In the genomic region with DNA sequence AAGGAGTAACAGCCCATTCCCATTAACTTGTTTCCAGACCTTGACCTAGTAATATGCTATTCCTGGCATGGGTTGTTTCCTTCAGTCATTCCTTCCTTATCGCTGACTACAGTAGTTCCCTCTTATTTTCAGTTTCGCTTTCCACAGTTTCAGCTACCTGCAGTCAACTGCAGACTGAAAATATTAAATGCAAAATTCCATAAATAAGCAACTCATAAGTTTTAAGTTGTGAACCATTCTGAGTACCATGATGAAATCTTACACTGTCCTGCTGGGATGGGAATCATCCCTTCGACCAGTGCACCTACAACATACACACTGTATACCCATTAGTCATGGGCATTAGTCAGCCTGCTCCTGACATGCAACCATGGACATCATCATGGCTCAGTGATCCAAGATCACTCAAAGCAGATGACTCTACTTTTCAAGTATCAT, we compare ENCODE assay signal across 9 cellular contexts.
DNase-seq lines count a peak whose midpoint lies in the region; ATAC-seq, FAIRE-seq and TF ChIP-seq lines count a peak whose summit lies in the region.
"Had no signal": no experiment of that assay in that cellular context is flagged by ENCODE, and none has a peak within 500 bp of the region (broad histone marks: within the 10 kb centered on the region; RNA-seq: fewer than 3 reads in every experiment).

No MANE protein-coding gene starts in this region.

- H3K9me3 Mint-ChIP-seq in endothelial cell (ENCODE audit: unreplicated experiment), result no peaks in the 10 kb centered on the region
- H3K9me3 Mint-ChIP-seq in GM23338, result no peaks in the 10 kb centered on the region

- H3K9me3 ChIP-seq in PC-3 (ENCODE audit: low read length), result no peaks in the 10 kb centered on the region
- H3K9me3 ChIP-seq in effector memory CD4-positive, alpha-beta T cell (ENCODE audit: control insufficient read depth, low read length), result no peaks in the 10 kb centered on the region

- TF ChIP-seq POLR2A in GM12891 (IDR thresholded peaks at IDR 0.05; ENCODE audit: low read depth, low read length), result no peak

- H3K9ac ChIP-seq in PC-3 (ENCODE audit: low read length), result no peak overlapping the region

- TF ChIP-seq CTCF in PC-3 (conservative IDR thresholded peaks at IDR 0.05; ENCODE audit: low read depth, low read length) (no peak), endothelial cell (IDR thresholded peaks at IDR 0.05; ENCODE audit: unreplicated experiment) (no peak), GM23338 (conservative IDR thresholded peaks at IDR 0.05; ENCODE audit: low read depth in 2 of 2) (no peak)

- peak; percentile 85 for FAIRE-seq in GM12891 (lab: Jason Lieb, UNC)

- H3K27ac Mint-ChIP-seq in endothelial cell (ENCODE audit: unreplicated experiment) (no peak overlapping the region), GM23338 (no peak overlapping the region)
- H3K27ac Mint-ChIP-seq: brain had no signal

- H4K20me1 ChIP-seq in PC-3 (ENCODE audit: low read length), result no peaks in the 10 kb centered on the region
- H4K20me1 ChIP-seq in GM23338 (replicated peaks; ENCODE audit: insufficient read depth), result no peaks in the 10 kb centered on the region

- POLR2A ChIA-PET in PC-3 (lab: Charles Lee; ENCODE audit: unreplicated experiment), result no interaction called here

- no peak overlapping the region for H3K4me3 ChIP-seq in PC-3 (ENCODE audit: low read length)
- H3K4me3 ChIP-seq in effector memory CD4-positive, alpha-beta T cell (ENCODE audit: insufficient read depth, low read depth, low read length, poor library complexity, severe bottlenecking), result peak overlapping the region; percentile 48
- no peak overlapping the region for H3K4me3 ChIP-seq in skeletal muscle cell (ENCODE audit: low read depth, low read length)
- H3K4me3 ChIP-seq in GM23338, result no peak overlapping the region

- no peaks in the 10 kb centered on the region for H3K79me2 ChIP-seq in PC-3 (ENCODE audit: low read length)
- H3K79me2 ChIP-seq in GM23338 (replicated peaks; ENCODE audit: insufficient read depth), result no peaks in the 10 kb centered on the region

- peaks cover 5% of the 10 kb centered on the region for H3K4me1 ChIP-seq in PC-3 (ENCODE audit: insufficient read depth, low read length)
- H3K4me1 ChIP-seq in effector memory CD4-positive, alpha-beta T cell (ENCODE audit: control insufficient read depth, insufficient read depth, low read length, poor library complexity, severe bottlenecking), result no peaks in the 10 kb centered on the region
- H3K4me1 ChIP-seq in GM23338 (ENCODE audit: insufficient read depth), result no peaks in the 10 kb centered on the region; the same call in 1 of the 2 replicates

- H3K27me3 Mint-ChIP-seq in endothelial cell (ENCODE audit: unreplicated experiment) (peaks cover 2% of the 10 kb centered on the region), GM23338 (ENCODE audit: insufficient read depth, low read depth, poor library complexity) (no peaks in the 10 kb centered on the region)
- H3K27me3 Mint-ChIP-seq: brain had no signal

- no peak overlapping the region for H2AFZ ChIP-seq in PC-3 (ENCODE audit: low read length)
- H2AFZ ChIP-seq in GM23338, result no peak overlapping the region

- no peaks in the 10 kb centered on the region for H3F3A ChIP-seq in PC-3 (ENCODE audit: low read length, unreplicated experiment)
- no peaks in the 10 kb centered on the region for H3F3A ChIP-seq in GM23338 (replicated peaks; ENCODE audit: low read depth)

- CTCF ChIA-PET in PC-3 (lab: Charles Lee), result no interaction called here

- H3K4me2 ChIP-seq in PC-3 (ENCODE audit: low read length), result peak overlapping the region; percentile 12; the same call in 1 of the 2 replicates
- no peak overlapping the region for H3K4me2 ChIP-seq in GM23338

- H3K4me3 Mint-ChIP-seq in endothelial cell (ENCODE audit: unreplicated experiment) (no peak overlapping the region), GM23338 (no peak overlapping the region)
- H3K4me3 Mint-ChIP-seq: brain had no signal

- H3K4me1 Mint-ChIP-seq in endothelial cell (ENCODE audit: unreplicated experiment), result no peaks in the 10 kb centered on the region
- H3K4me1 Mint-ChIP-seq in GM23338, result peaks cover 7% of the 10 kb centered on the region; the same call in 1 of the 3 replicates

- H3K36me3 ChIP-seq in PC-3 (ENCODE audit: low read depth, low read length) (no peaks in the 10 kb centered on the region), GM23338 (ENCODE audit: insufficient read depth) (no peaks in the 10 kb centered on the region)
- no peaks in the 10 kb centered on the region for H3K36me3 ChIP-seq in effector memory CD4-positive, alpha-beta T cell (ENCODE audit: control insufficient read depth, insufficient read depth, low read length)

- ATAC-seq in PC-3, result peak; percentile 82
- no peak for ATAC-seq in GM23338

- H3K27me3 ChIP-seq in PC-3 (ENCODE audit: low read length) (no peaks in the 10 kb centered on the region), GM23338 (ENCODE audit: insufficient read depth) (no peaks in the 10 kb centered on the region)
- no peaks in the 10 kb centered on the region for H3K27me3 ChIP-seq in effector memory CD4-positive, alpha-beta T cell (replicated peaks; ENCODE audit: control insufficient read depth, insufficient read depth, low read length, poor library complexity, severe bottlenecking)

- BruUV-seq in PC-3 (replicated peaks; lab: Mats Ljungman, UMichigan), result no TSS peak

- DNase-seq in GM12891 (ENCODE audit: insufficient read length, low spot score), result no peak
- DNase-seq in PC-3, result peak; percentile 76
- no peak for DNase-seq in effector memory CD4-positive, alpha-beta T cell
- peak; percentile 53 for DNase-seq in skeletal muscle cell (ENCODE audit: low read depth)
- DNase-seq in DMS 273 (lab: John Stamatoyannopoulos, UW; ENCODE audit: unreplicated experiment), result no peak
- DNase-seq in endothelial cell (ENCODE audit: low spot score), result no peak
- no peak for DNase-seq in GM23338 (ENCODE audit: low spot score)
- DNase-seq: occipital lobe had no signal

- intact Hi-C loops in PC-3 (cut with micrococcal nuclease), result no loop called here

- H3K36me3 Mint-ChIP-seq in endothelial cell (ENCODE audit: low read depth, unreplicated experiment), result peaks cover 7% of the 10 kb centered on the region
- no peaks in the 10 kb centered on the region for H3K36me3 Mint-ChIP-seq in GM23338 (ENCODE audit: low read depth)

- H3K27ac ChIP-seq in PC-3 (ENCODE audit: low read length) (peak overlapping the region; percentile 56), GM23338 (ENCODE audit: low read depth) (no peak overlapping the region)
- H3K27ac ChIP-seq in effector memory CD4-positive, alpha-beta T cell (ENCODE audit: insufficient read depth, low read length, poor library complexity, severe bottlenecking), result no peak overlapping the region

- H3K9me2 ChIP-seq in PC-3 (replicated peaks; ENCODE audit: low read length) (no peaks in the 10 kb centered on the region), GM23338 (ENCODE audit: insufficient read depth) (no peaks in the 10 kb centered on the region)

TF ChIP-seq in GM12891, 5 proteins besides CTCF, POLR2A, EP300 and RAD21:
- TF ChIP-seq TAF1 (IDR thresholded peaks at IDR 0.05; ENCODE audit: low read depth, low read length) (no peak), PAX5 (IDR thresholded peaks at IDR 0.05; ENCODE audit: insufficient read depth, low read length, severe bottlenecking) (no peak), SPI1 (IDR thresholded peaks at IDR 0.05; ENCODE audit: low read depth, low read length) (no peak), POU2F2 (IDR thresholded peaks at IDR 0.05; ENCODE audit: low read depth, low read length) (no peak), POLR2AphosphoS5 (IDR thresholded peaks at IDR 0.05; ENCODE audit: low read depth, low read length) (no peak)

TF ChIP-seq in GM23338, 12 proteins besides CTCF, POLR2A, EP300 and RAD21:
- TF ChIP-seq STAT1 (IDR thresholded peaks at IDR 0.05; ENCODE audit: unreplicated experiment), result no peak
- TF ChIP-seq, protein P1, sequence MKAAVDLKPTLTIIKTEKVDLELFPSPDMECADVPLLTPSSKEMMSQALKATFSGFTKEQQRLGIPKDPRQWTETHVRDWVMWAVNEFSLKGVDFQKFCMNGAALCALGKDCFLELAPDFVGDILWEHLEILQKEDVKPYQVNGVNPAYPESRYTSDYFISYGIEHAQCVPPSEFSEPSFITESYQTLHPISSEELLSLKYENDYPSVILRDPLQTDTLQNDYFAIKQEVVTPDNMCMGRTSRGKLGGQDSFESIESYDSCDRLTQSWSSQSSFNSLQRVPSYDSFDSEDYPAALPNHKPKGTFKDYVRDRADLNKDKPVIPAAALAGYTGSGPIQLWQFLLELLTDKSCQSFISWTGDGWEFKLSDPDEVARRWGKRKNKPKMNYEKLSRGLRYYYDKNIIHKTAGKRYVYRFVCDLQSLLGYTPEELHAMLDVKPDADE (IDR thresholded peaks at IDR 0.05), result no peak
- TF ChIP-seq CREB1 (CRISPR knock-in tag; IDR thresholded peaks at IDR 0.05; ENCODE audit: low read depth), result no peak

Comparison
In these comparisons a context has a peak if more than half of its experiments do, and no peak if none do; other contexts are left out.
1. DNase-seq: peak in PC-3 (single experiment) and skeletal muscle cell (single experiment); none in GM12891 (single experiment), effector memory CD4-positive, alpha-beta T cell (0 of 3), DMS 273 (single experiment), endothelial cell (single experiment) and GM23338 (single experiment).